In genomic region chr3:52286777-52287110, GRCh38 we compare ENCODE assay signal across 8 cellular contexts. TPM values are rescaled to one million over a fixed set of nuclear protein-coding genes. Genes with fewer than 3 reads are reported as not detected.
DNase-seq lines count a peak whose midpoint lies in the region; ATAC-seq and TF ChIP-seq lines count a peak whose summit lies in the region.

No MANE protein-coding gene starts in this region.

- no peak overlapping the region for H2BK120ac ChIP-seq in trophoblast cell (ENCODE audit: insufficient read depth, low read length, poor library complexity)

- H2AFZ ChIP-seq in DND-41 (ENCODE audit: low read depth, low read length) = peak overlapping the region; percentile 88; the same call in 1 of the 2 replicates
- no peak overlapping the region for H2AFZ ChIP-seq in trophoblast cell (ENCODE audit: insufficient read depth, low read length, poor library complexity)

- no peaks in the 10 kb centered on the region for H3K27me3 ChIP-seq in DND-41 (ENCODE audit: insufficient read depth, low read length, poor library complexity)
- no peaks in the 10 kb centered on the region for H3K27me3 ChIP-seq in esophagus squamous epithelium
- H3K27me3 ChIP-seq in trophoblast cell (ENCODE audit: insufficient read depth, low read length) = no peaks in the 10 kb centered on the region
- no peaks in the 10 kb centered on the region for H3K27me3 ChIP-seq in foreskin keratinocyte

- H3K27ac ChIP-seq in DND-41 (ENCODE audit: low read length) (peak overlapping the region; percentile 96), RWPE1 (peak overlapping the region; percentile 99), esophagus squamous epithelium (peak overlapping the region; percentile 99 to 100 (median 100)), trophoblast cell (ENCODE audit: low read depth, low read length) (no peak overlapping the region), foreskin keratinocyte (no peak overlapping the region)

- no peak overlapping the region for H3K4ac ChIP-seq in trophoblast cell (ENCODE audit: low read depth, low read length)

- H3K36me3 ChIP-seq in DND-41 (ENCODE audit: insufficient read depth, low read length) (peaks cover 11% of the 10 kb centered on the region), esophagus squamous epithelium (peaks cover 0 to 29% (median 7%) of the 10 kb centered on the region in 3 donors), trophoblast cell (ENCODE audit: control insufficient read depth in 1 of 2, insufficient read depth in 2 of 2, low read length in 2 of 2) (peaks cover 0 to 2% of the 10 kb centered on the region in 2 experiments)

- peaks cover 29% of the 10 kb centered on the region for H3K79me2 ChIP-seq in DND-41 (ENCODE audit: insufficient read depth, low read length)
- peaks cover 2% of the 10 kb centered on the region for H3K79me2 ChIP-seq in trophoblast cell (ENCODE audit: control insufficient read depth, insufficient read depth, low read length, poor library complexity)

- CTCF ChIA-PET in RWPE1 (lab: Yijun Ruan, JAX) = interaction anchor here (1.4 kb wide), 1 partner anchor 8 kb away, joined by 5 read pairs; the partner anchor contains the start of gene WDR82

- H4K8ac ChIP-seq in trophoblast cell (ENCODE audit: low read depth, low read length) = peak overlapping the region; percentile 100

- H3K4me2 ChIP-seq in DND-41 (ENCODE audit: insufficient read depth, low read length) (peak overlapping the region; percentile 75), trophoblast cell (ENCODE audit: low read length) (peak overlapping the region; percentile 65)

- POLR2A ChIA-PET in RWPE1 (lab: Yijun Ruan, JAX; ENCODE audit: low non-redundant PET) = no interaction called here

- TF ChIP-seq POLR2A in esophagus squamous epithelium (IDR thresholded peaks at IDR 0.05) = no peak

- H3K14ac ChIP-seq in trophoblast cell (ENCODE audit: low read length) = peak overlapping the region; percentile 59

- H2AK5ac ChIP-seq in trophoblast cell (ENCODE audit: low read length) = no peak overlapping the region

- H2BK12ac ChIP-seq in trophoblast cell (ENCODE audit: low read length) = no peak overlapping the region

- H4K20me1 ChIP-seq in DND-41 (ENCODE audit: insufficient read depth, low read length) = no peaks in the 10 kb centered on the region

- 64 to 77% methylated on average over 8 of the region's 8 CpGs for WGBS in esophagus squamous epithelium, 2 donors
- WGBS in trophoblast cell (ENCODE audit: extremely low coverage, insufficient coverage, insufficient read length) = no CpG with 5 or more reads among the region's 8 CpGs

- TF ChIP-seq CTCF in DND-41 (IDR thresholded peaks at IDR 0.05; ENCODE audit: borderline replicate concordance, extremely low read depth, low read length, poor library complexity, severe bottlenecking) (no peak), RWPE1 (conservative IDR thresholded peaks at IDR 0.05; ENCODE audit: low read depth) (no peak), esophagus squamous epithelium (IDR thresholded peaks at IDR 0.05) (no peak), foreskin keratinocyte (conservative IDR thresholded peaks at IDR 0.05) (no peak)

- peak overlapping the region; percentile 79 for H3K9ac ChIP-seq in DND-41 (ENCODE audit: low read depth, low read length)
- H3K9ac ChIP-seq in trophoblast cell (ENCODE audit: low read length) = peak overlapping the region; percentile 54

- peak overlapping the region; percentile 33 for H4K12ac ChIP-seq in trophoblast cell (ENCODE audit: low read depth, low read length)

- H3K4me1 ChIP-seq in DND-41 (ENCODE audit: insufficient read depth, low read length) (peaks cover 23% of the 10 kb centered on the region), esophagus squamous epithelium (peaks cover 5 to 26% (median 15%) of the 10 kb centered on the region in 3 donors), trophoblast cell (ENCODE audit: control insufficient read depth in 1 of 2, insufficient read depth in 2 of 2, low read length in 2 of 2) (peaks cover 10 to 13% of the 10 kb centered on the region in 2 experiments), foreskin keratinocyte (peaks cover 3% of the 10 kb centered on the region)

- no peak overlapping the region for H3K18ac ChIP-seq in trophoblast cell (ENCODE audit: low read length)

- H4K91ac ChIP-seq in trophoblast cell (ENCODE audit: low read depth, low read length) = peak overlapping the region; percentile 41

- no peak for ATAC-seq in DND-41 (ENCODE audit: insufficient read depth, low read depth)
- no peak for ATAC-seq in HG03354 (IDR thresholded peaks at IDR 0.05; ENCODE audit: poor library complexity, severe bottlenecking, unreplicated experiment)
- ATAC-seq in foreskin keratinocyte = no peak

- intact Hi-C loops in esophagus squamous epithelium (cut with DNase I) = no loop called here

- DNase-seq in DND-41 (no peak), RWPE1 (ENCODE audit: low spot score) (no peak), esophagus squamous epithelium (lab: John Stamatoyannopoulos, UW) (no peak), trophoblast cell (no peak), NCI-H226 (no peak), NCI-H1930 (lab: John Stamatoyannopoulos, UW) (no peak), foreskin keratinocyte (no peak)

- H3K4me3 ChIP-seq in DND-41 (ENCODE audit: low read depth in 1 of 2, low read length in 2 of 2) (peak overlapping the region; percentile 61 to 70; a peak in 3 of 4 replicates), esophagus squamous epithelium (peak overlapping the region; percentile 70 to 93 (median 82)), trophoblast cell (ENCODE audit: low read depth, low read length) (no peak overlapping the region)

- no peak overlapping the region for H2BK5ac ChIP-seq in trophoblast cell (ENCODE audit: low read depth, low read length, poor library complexity)

- H3K9me3 ChIP-seq in DND-41 (ENCODE audit: insufficient read depth, low read length, severe bottlenecking) = no peaks in the 10 kb centered on the region
- no peaks in the 10 kb centered on the region for H3K9me3 ChIP-seq in esophagus squamous epithelium
- H3K9me3 ChIP-seq in trophoblast cell (ENCODE audit: insufficient read depth, low read depth, low read length) = no peaks in the 10 kb centered on the region

- H3K79me1 ChIP-seq in trophoblast cell (ENCODE audit: low read length) = peaks cover 2% of the 10 kb centered on the region

- H3K23ac ChIP-seq in trophoblast cell (ENCODE audit: low read length) = no peak overlapping the region

RNA-seq across cellular contexts. Expression of gene GLYCTK, which starts 0.9 kb away (rescaled TPM):
- total RNA-seq in esophagus squamous epithelium (1 to 10 TPM; 4.5 to 8.0 (median 7.5) TPM), foreskin keratinocyte (7.8 and 8.4 TPM in 2 replicates)
- polyA plus RNA-seq in trophoblast cell (2013) = 1.4 and 1.7 TPM in 2 replicates
- polyA plus RNA-seq in foreskin keratinocyte = 9.1 and 9.7 TPM in 2 replicates

RNA-seq across cellular contexts. Expression of gene WDR82, which starts 8.3 kb away (rescaled TPM):
- total RNA-seq in esophagus squamous epithelium = 10 to 100 TPM; 42.7 to 58.7 (median 52.9) TPM
- 30.8 and 31.8 TPM in 2 replicates for polyA plus RNA-seq in trophoblast cell (2013)
- 70.1 and 73.6 TPM in 2 replicates for total RNA-seq in foreskin keratinocyte
- polyA plus RNA-seq in foreskin keratinocyte = 24.8 and 30.2 TPM in 2 replicates

RNA-seq across cellular contexts. Expression of gene DNAH1, which starts 29.4 kb away (rescaled TPM):
- total RNA-seq in esophagus squamous epithelium (1 to 10 TPM; 1.3 to 5.9 (median 1.9) TPM), foreskin keratinocyte (0.37 and 0.53 TPM in 2 replicates)
- 1.1 and 1.2 TPM in 2 replicates for polyA plus RNA-seq in trophoblast cell (2013)
- polyA plus RNA-seq in foreskin keratinocyte = 0.07 and 0.12 TPM in 2 replicates

RNA-seq across cellular contexts. Expression of gene PPM1M, which starts 41.2 kb away (rescaled TPM):
- total RNA-seq in esophagus squamous epithelium = 10 to 100 TPM in 3 of 4 donors, 1 to 10 TPM in 1; 3.2 to 25.6 (median 12.3) TPM
- polyA plus RNA-seq in trophoblast cell (2013) = 3.0 and 3.5 TPM in 2 replicates
- 9.2 and 9.8 TPM in 2 replicates for total RNA-seq in foreskin keratinocyte
- polyA plus RNA-seq in foreskin keratinocyte = 11.0 and 11.3 TPM in 2 replicates

RNA-seq across cellular contexts. Expression of gene TWF2, which starts 47.8 kb away (rescaled TPM):
- 10 to 100 TPM; 31.6 to 74.9 (median 55.7) TPM for total RNA-seq in esophagus squamous epithelium
- 39.5 and 39.9 TPM in 2 replicates for polyA plus RNA-seq in trophoblast cell (2013)
- 96.6 and 107 TPM in 2 replicates for total RNA-seq in foreskin keratinocyte
- polyA plus RNA-seq in foreskin keratinocyte = 125 and 141 TPM in 2 replicates

Comparison
In these comparisons a context has a peak if more than half of its experiments do, and no peak if none do; other contexts are left out.
1. H3K27ac ChIP-seq: peak in DND-41 (single experiment), RWPE1 (single experiment) and esophagus squamous epithelium (4 of 4); none in trophoblast cell (single experiment) and foreskin keratinocyte (single experiment).